Comparison of ENCODE assay signal across 8 cellular contexts in genomic region chr1:30782361-30783243, GRCh38. TPM values are rescaled to one million over a fixed set of nuclear protein-coding genes. Genes with fewer than 3 reads are reported as not detected.
DNase-seq lines count a peak whose midpoint lies in the region; ATAC-seq and TF ChIP-seq lines count a peak whose summit lies in the region.

No MANE protein-coding gene starts in this region.

- peak; percentile 52 for DNase-seq in SIG-M5 treated with dmso at 0.1 percent for 504 hours (lab: John Stamatoyannopoulos, UW; ENCODE audit: unreplicated experiment)
- no peak for DNase-seq in SIG-M5 (lab: John Stamatoyannopoulos, UW)
- peak; percentile 51 for DNase-seq in LHCN-M2 (ENCODE audit: low read depth)
- DNase-seq in Right ventricle myocardium superior, result peak; percentile 76
- peak; percentile 60 for DNase-seq in prostate gland (ENCODE audit: low spot score)
- peak; percentile 82 to 91 for DNase-seq in aorta

- no peaks in the 10 kb centered on the region for H3K36me3 ChIP-seq in prostate gland
- no peaks in the 10 kb centered on the region for H3K36me3 ChIP-seq in aorta (ENCODE audit: control insufficient read depth in 1 of 2, insufficient read depth in 2 of 2, low read length in 1 of 2)

- H3K36me3 Mint-ChIP-seq in activated naive CD4-positive, alpha-beta T cell treated with anti-CD3 and anti-CD28 coated beads, Interleukin-2, amount 50 U/mL, for 24 hours, result no peaks in the 10 kb centered on the region

- no peak overlapping the region for H3K4me3 Mint-ChIP-seq in activated naive CD4-positive, alpha-beta T cell treated with anti-CD3 and anti-CD28 coated beads, Interleukin-2, amount 50 U/mL, for 24 hours

- H3K4me3 ChIP-seq in prostate gland, result no peak overlapping the region
- no peak overlapping the region for H3K4me3 ChIP-seq in aorta (ENCODE audit: low read length in 2 of 2)

- H3K4me1 Mint-ChIP-seq in activated naive CD4-positive, alpha-beta T cell treated with anti-CD3 and anti-CD28 coated beads, Interleukin-2, amount 50 U/mL, for 24 hours, result peaks cover 11% of the 10 kb centered on the region

- H3K27me3 ChIP-seq in prostate gland (replicated peaks; ENCODE audit: insufficient read depth), result no peaks in the 10 kb centered on the region
- H3K27me3 ChIP-seq in aorta (ENCODE audit: control insufficient read depth in 1 of 2, insufficient read depth in 2 of 2, low read length in 1 of 2), result no peaks in the 10 kb centered on the region

- peak; percentile 75 to 87 (median 78) for TF ChIP-seq CTCF in prostate gland (IDR thresholded peaks at IDR 0.05)

- 20% methylated on average over 22 of the region's 24 CpGs for WGBS in prostate gland
- WGBS in aorta, 2 donors, result 15 to 23% methylated on average over 22 to 24 of the region's 24 CpGs

- intact Hi-C loops in Right ventricle myocardium superior (cut with DNase I), result loop anchor here (5.0 kb wide), 1 partner anchor 130 kb away; no protein-coding TSS in a partner anchor
- intact Hi-C loops in prostate gland (cut with DNase I), result loop anchor here (1.0 kb wide), 1 partner anchor 129 kb away; no protein-coding TSS in a partner anchor
- intact Hi-C loops in aorta (cut with DNase I), result loop anchor here (1.0 to 5.0 kb wide), 3 partner anchors 19 to 130 kb away; no protein-coding TSS in a partner anchor

- peak overlapping the region; percentile 41 for H3K27ac Mint-ChIP-seq in activated naive CD4-positive, alpha-beta T cell treated with anti-CD3 and anti-CD28 coated beads, Interleukin-2, amount 50 U/mL, for 24 hours

- ATAC-seq in SK-N-SH treated with all-trans-retinoic acid at 6 μM for 48 hours (peak; percentile 81), Right ventricle myocardium superior (ENCODE audit: poor library complexity) (peak; percentile 87), aorta (ENCODE audit: low FRiP score) (peak; percentile 90)

- H3K27me3 Mint-ChIP-seq in activated naive CD4-positive, alpha-beta T cell treated with anti-CD3 and anti-CD28 coated beads, Interleukin-2, amount 50 U/mL, for 24 hours, result no peaks in the 10 kb centered on the region

- no peak overlapping the region for H3K27ac ChIP-seq in prostate gland
- no peak overlapping the region for H3K27ac ChIP-seq in aorta (ENCODE audit: low read depth in 1 of 2, low read length in 2 of 2)

- no peaks in the 10 kb centered on the region for H3K4me1 ChIP-seq in prostate gland (replicated peaks)
- no peaks in the 10 kb centered on the region for H3K4me1 ChIP-seq in aorta (ENCODE audit: control insufficient read depth in 1 of 2, insufficient read depth in 2 of 2, low read length in 2 of 2)

- TF ChIP-seq POLR2A in prostate gland (IDR thresholded peaks at IDR 0.05), result no peak

- H3K9me3 Mint-ChIP-seq in activated naive CD4-positive, alpha-beta T cell treated with anti-CD3 and anti-CD28 coated beads, Interleukin-2, amount 50 U/mL, for 24 hours, result no peaks in the 10 kb centered on the region

- no peaks in the 10 kb centered on the region for H3K9me3 ChIP-seq in prostate gland
- H3K9me3 ChIP-seq in aorta (ENCODE audit: control insufficient read depth, low read length), result no peaks in the 10 kb centered on the region

TF ChIP-seq in SK-N-SH treated with all-trans-retinoic acid at 6 μM for 48 hours, 23 proteins besides CTCF, POLR2A, EP300 and RAD21:
- TF ChIP-seq ARNTL (CRISPR knock-in tag; IDR thresholded peaks at IDR 0.05; ENCODE audit: borderline replicate concordance, low read depth) (no peak), BACH2 (CRISPR knock-in tag; IDR thresholded peaks at IDR 0.05; ENCODE audit: borderline replicate concordance) (no peak), TCF4 (CRISPR knock-in tag; IDR thresholded peaks at IDR 0.05; ENCODE audit: borderline replicate concordance) (no peak), GLIS3 (CRISPR knock-in tag; IDR thresholded peaks at IDR 0.05) (no peak), ZFP30 (CRISPR knock-in tag; IDR thresholded peaks at IDR 0.05) (no peak), TOX (CRISPR knock-in tag; IDR thresholded peaks at IDR 0.05; ENCODE audit: borderline replicate concordance) (no peak), PATZ1 (CRISPR knock-in tag; IDR thresholded peaks at IDR 0.05; ENCODE audit: borderline replicate concordance) (no peak)
TF ChIP-seq in SK-N-SH treated with all-trans-retinoic acid at 6 μM for 48 hours: peak in this region for 0.

RNA-seq across cellular contexts. Expression of gene LAPTM5, which starts 25.0 kb away (rescaled TPM):
- total RNA-seq in LHCN-M2 (2014; rRNA removed), result 1.2 and 1.3 TPM in 2 replicates
- 4.3 TPM for polyA plus RNA-seq in LHCN-M2 (2012)
- 19.5 TPM for total RNA-seq in Right ventricle myocardium superior
- total RNA-seq in prostate gland, result 10 to 100 TPM; 14.9 to 39.1 TPM
- 100 to 1,000 TPM; 114 to 116 TPM for total RNA-seq in aorta
- polyA plus RNA-seq in aorta, result 100 to 1,000 TPM in 1 of 2 donors, 10 to 100 TPM in 1; 18.0 to 122 TPM

RNA-seq across cellular contexts. Expression of gene MATN1, which starts 59.2 kb away (rescaled TPM):
- total RNA-seq in LHCN-M2 (2014; rRNA removed) (0.06 and 0.32 TPM in 2 replicates), Right ventricle myocardium superior (not detected), prostate gland (under 1 TPM in 1 of 2 donors, not detected in 1; 0.34 TPM), aorta (under 1 TPM in 1 of 2 donors, not detected in 1; 0.42 TPM)
- polyA plus RNA-seq in LHCN-M2 (2012), result 0.05 TPM
- not detected for polyA plus RNA-seq in aorta
